ENCODE assay signal across 8 cellular contexts in genomic region chr3:9731206-9732079, GRCh38. TPM values are rescaled to one million over a fixed set of nuclear protein-coding genes. Genes with fewer than 3 reads are reported as not detected.
DNase-seq lines count a peak whose midpoint lies in the region; ATAC-seq, FAIRE-seq and TF ChIP-seq lines count a peak whose summit lies in the region.

TSS of gene BRPF1 (plus strand) at chr3:9731735. CDS start at chr3:9734141, 2,406 bp downstream.

- H3K27me3 Mint-ChIP-seq in T-helper 17 cell = no peaks in the 10 kb centered on the region

- H3K4me1 Mint-ChIP-seq in T-helper 17 cell = peaks cover 46% of the 10 kb centered on the region

- TF ChIP-seq POLR2A in GM15510 (IDR thresholded peaks at IDR 0.05; ENCODE audit: borderline replicate concordance, extremely low read depth, insufficient read length) = peak; percentile 85

- peak within 1 kb of the TSS; percentile 100 for H3K27ac ChIP-seq in psoas muscle

- H3K4me1 ChIP-seq in psoas muscle = peaks cover 17% of the 10 kb centered on the region

- H3K27me3 ChIP-seq in psoas muscle (ENCODE audit: insufficient read depth in 3 of 3, low read length in 2 of 3) = no peaks in the 10 kb centered on the region

- H3K27ac Mint-ChIP-seq in T-helper 17 cell = peak within 1 kb of the TSS; percentile 87

- WGBS in psoas muscle, 3 donors = 0 to 1% (median 1%) methylated on average over 66 to 88 of the region's 88 CpGs

- intact Hi-C loops in left ventricle myocardium superior (cut with micrococcal nuclease) (no loop called here), psoas muscle (cut with DNase I) (loop anchor here in 1 of 2 donors (1.0 kb wide), 1 partner anchor 18 kb away; the partner anchor contains the start of gene OGG1)

- ATAC-seq in HG02885 (IDR thresholded peaks at IDR 0.05; ENCODE audit: poor library complexity, unreplicated experiment) = peak; percentile 96
- peak; percentile 92 for ATAC-seq in T-helper 17 cell
- ATAC-seq in left ventricle myocardium superior = peak; percentile 99
- ATAC-seq in psoas muscle = peak; percentile 97 to 98 (median 98)

- H3K4me3 Mint-ChIP-seq in T-helper 17 cell = peak within 1 kb of the TSS; percentile 97

- H3K36me3 ChIP-seq in psoas muscle (ENCODE audit: insufficient read depth in 1 of 2, low read depth in 1 of 2) = peaks cover 0 to 27% of the 10 kb centered on the region in 2 donors

- DNase-seq in NCI-H1694 treated with DMSO at 0.1 percent for 48 hours (lab: John Stamatoyannopoulos, UW) (peak; percentile 74), T-helper 17 cell (peak; percentile 95 to 100 (median 100)), amygdala (lab: John Stamatoyannopoulos, UW) (peak; percentile 82 to 100 (median 99)), left ventricle myocardium superior (peak; percentile 100), psoas muscle (peak; percentile 100), urothelium cell line (ENCODE audit: low spot score) (peak; percentile 100)

- H3K9me3 ChIP-seq in T-helper 17 cell (ENCODE audit: control insufficient read depth, low read length, poor library complexity, severe bottlenecking) (no peaks in the 10 kb centered on the region), psoas muscle (no peaks in the 10 kb centered on the region)

- H3K36me3 Mint-ChIP-seq in T-helper 17 cell (ENCODE audit: low read depth) = peaks cover 2% of the 10 kb centered on the region

- H3K4me3 ChIP-seq in psoas muscle = peak within 1 kb of the TSS; percentile 95

- FAIRE-seq in urothelium cell line (lab: Jason Lieb, UNC) = no peak

- TF ChIP-seq CTCF in psoas muscle (IDR thresholded peaks at IDR 0.05) = no peak

RNA-seq across cellular contexts. Expression of gene BRPF1, which starts in this region (rescaled TPM):
- total RNA-seq in T-helper 17 cell = 10 to 100 TPM; 31.8 to 41.0 TPM
- 9.9 TPM for total RNA-seq in left ventricle myocardium superior
- 10 to 100 TPM in 3 of 4 donors, 1 to 10 TPM in 1; 9.9 to 16.1 (median 12.5) TPM for total RNA-seq in psoas muscle
- 1 to 10 TPM; 6.8 to 9.8 (median 9.0) TPM for polyA plus RNA-seq in psoas muscle

Comparison
In these comparisons a context has a peak if more than half of its experiments do, and no peak if none do; other contexts are left out.
1. Peak in every context shown above with its lines: DNase-seq, ATAC-seq, H3K4me3 ChIP-seq and H3K27ac ChIP-seq.